Comparison of ENCODE assay signal across 8 cellular contexts in the genomic region with DNA sequence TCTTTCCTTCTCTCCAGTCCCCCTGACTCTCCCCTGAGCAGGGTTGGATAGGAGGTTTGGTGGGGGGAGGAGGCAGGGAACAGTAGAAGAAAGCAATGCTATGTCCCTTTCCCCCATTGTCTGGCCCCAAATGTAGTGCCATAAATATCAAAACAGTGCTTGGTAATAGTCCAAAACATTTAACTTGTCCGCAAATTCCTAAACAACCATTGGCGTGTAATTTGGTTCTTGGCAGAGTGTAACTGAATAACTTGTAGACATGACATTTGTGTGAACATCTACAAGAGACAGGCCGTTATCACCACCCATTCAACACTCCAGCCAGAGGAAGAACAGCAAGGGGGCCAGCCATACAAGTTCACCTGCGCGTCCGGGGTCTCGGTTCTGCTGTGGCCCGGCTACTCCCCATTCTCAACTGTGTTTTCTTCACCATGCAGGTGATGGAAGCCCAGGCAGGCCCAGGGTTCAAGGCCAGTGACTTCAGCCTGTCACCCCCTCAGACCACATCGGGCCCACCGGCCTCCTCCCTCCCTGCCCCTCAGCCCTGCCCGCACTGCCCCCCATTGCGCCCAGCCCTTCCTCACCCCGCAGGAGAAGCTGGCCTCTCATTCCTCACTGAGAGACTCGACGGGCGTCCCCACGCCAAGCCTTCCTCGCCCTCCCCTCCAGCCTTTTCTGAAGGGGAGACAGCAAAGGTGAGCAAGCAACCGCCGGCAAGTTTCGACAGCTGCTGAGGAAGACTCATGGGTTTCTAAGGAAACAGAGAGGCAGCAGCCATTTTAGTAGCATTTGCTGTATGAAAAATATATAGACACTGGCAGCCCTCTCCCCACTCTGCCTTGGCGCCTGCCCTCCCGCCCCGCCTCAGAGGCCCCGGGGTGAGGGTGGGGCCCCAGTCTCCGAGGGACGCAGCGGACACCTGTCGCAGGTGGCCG. TPM values are rescaled to one million over a fixed set of nuclear protein-coding genes. Genes with fewer than 3 reads are reported as not detected.
DNase-seq lines count a peak whose midpoint lies in the region; ATAC-seq, FAIRE-seq and TF ChIP-seq lines count a peak whose summit lies in the region.

No MANE protein-coding gene starts in this region.

- peak; percentile 39 for ATAC-seq in HepG2
- ATAC-seq in GM21528 (IDR thresholded peaks at IDR 0.05; ENCODE audit: low FRiP score, unreplicated experiment) = no peak

- H3K79me2 ChIP-seq in HepG2 (ENCODE audit: insufficient read depth, low read length) = no peaks in the 10 kb centered on the region

- H3K4me3 Mint-ChIP-seq in activated CD4-positive, alpha-beta T cell treated with anti-CD3 and anti-CD28 coated beads, Interleukin-2, amount 10 ng/mL, durations not matched to agents 7 days and 5 days = peak overlapping the region; percentile 37

- in situ Hi-C loops in HepG2 (cut with HindIII; ENCODE audit: extremely low pct_ligation_motif_present, low pct_unique_long_range_greater_than_20kb) = no loop called here
- in situ Hi-C loops in transverse colon (cut with MboI; ENCODE audit: low pct_ligation_motif_present in 1 of 4, low pct_unique_long_range_greater_than_20kb in 1 of 4, low sequenced_read_pairs in 3 of 4) = no loop called here

- H3K9ac ChIP-seq in adipocyte (ENCODE audit: low read length) (no peak overlapping the region), HepG2 (ENCODE audit: insufficient read depth, low read depth, low read length) (no peak overlapping the region)

- BruUV-seq in HepG2 (replicated peaks; lab: Mats Ljungman, UMichigan) = no TSS peak

- peak overlapping the region; percentile 69 for H3K4me2 ChIP-seq in HepG2 (ENCODE audit: low read depth, low read length)

- H3K27ac ChIP-seq in HepG2 (ENCODE audit: extremely low read length, insufficient read depth, low read length) = no peak overlapping the region
- H3K27ac ChIP-seq in transverse colon = no peak overlapping the region

- H3K4me3 ChIP-seq in adipocyte (ENCODE audit: low read length) = peak overlapping the region; percentile 54
- peak overlapping the region; percentile 31 to 70 (median 37); a peak in 3 of 6 replicates for H3K4me3 ChIP-seq in HepG2 (replicated peaks in 1 of 3; ENCODE audit: insufficient read depth in 1 of 3, low read depth in 2 of 3, low read length in 3 of 3)
- H3K4me3 ChIP-seq in transverse colon = peak overlapping the region in 3 of 4 donors; percentile 32 to 45 (median 39)

- TF ChIP-seq EP300 in HepG2 (IDR thresholded peaks at IDR 0.05; ENCODE audit: low read depth in 2 of 2, low read length in 2 of 2) (no peak), HepG2 (CRISPR knock-in tag; IDR thresholded peaks at IDR 0.05; ENCODE audit: borderline replicate concordance) (no peak), transverse colon (IDR thresholded peaks at IDR 0.05; ENCODE audit: low read depth) (no peak)

- no peak for FAIRE-seq in HepG2 (lab: Jason Lieb, UNC)

- H2AFZ ChIP-seq in HepG2 (ENCODE audit: low read length) = no peak overlapping the region

- H3K4me1 Mint-ChIP-seq in activated CD4-positive, alpha-beta T cell treated with anti-CD3 and anti-CD28 coated beads, Interleukin-2, amount 10 ng/mL, durations not matched to agents 7 days and 5 days = peaks cover 6% of the 10 kb centered on the region

- H3K36me3 ChIP-seq in adipocyte (ENCODE audit: control insufficient read depth, insufficient read depth, low read length, severe bottlenecking) (no peaks in the 10 kb centered on the region), HepG2 (replicated peaks in 1 of 2; ENCODE audit: control insufficient read depth in 1 of 2, insufficient read depth in 2 of 2, low read length in 2 of 2) (no peaks in the 10 kb centered on the region), transverse colon (no peaks in the 10 kb centered on the region)

- 47% methylated on average over 22 of the region's 30 CpGs for WGBS in HepG2 (ENCODE audit: low lambda C conversion rate)
- WGBS in transverse colon (ENCODE audit: low coverage in 1 of 2), 2 donors = 34 to 60% methylated on average over 1 to 29 of the region's 30 CpGs

- H3K36me3 Mint-ChIP-seq in activated CD4-positive, alpha-beta T cell treated with anti-CD3 and anti-CD28 coated beads, Interleukin-2, amount 10 ng/mL, durations not matched to agents 7 days and 5 days (ENCODE audit: low read depth) = no peaks in the 10 kb centered on the region

- H4K20me1 ChIP-seq in HepG2 (ENCODE audit: insufficient read depth, low read length) = no peaks in the 10 kb centered on the region

- CTCF ChIA-PET in activated CD4-positive, alpha-beta T cell treated with anti-CD3 and anti-CD28 coated beads, Interleukin-2, amount 10 ng/mL, durations not matched to agents 7 days and 5 days (lab: Charles Lee) = interaction anchor here (1.4 kb wide), 1 partner anchor 149 kb away, joined by 3 read pairs; no protein-coding TSS in a partner anchor
- CTCF ChIA-PET in HepG2 (lab: Yijun Ruan, JAX; ENCODE audit: low intra/inter-chr PET ratio, low total read pairs) = no interaction called here

- intact Hi-C loops in HepG2 (cut with micrococcal nuclease; ENCODE audit: unreplicated experiment) (no loop called here), transverse colon (cut with DNase I; ENCODE audit: low total_unique reads) (no loop called here)

- H3K4me1 ChIP-seq in adipocyte (ENCODE audit: control insufficient read depth, insufficient read depth, low read length) = peaks cover 6% of the 10 kb centered on the region
- peaks cover 8% of the 10 kb centered on the region; the same call in 1 of the 2 replicates for H3K4me1 ChIP-seq in HepG2 (ENCODE audit: insufficient read depth, low read length)
- H3K4me1 ChIP-seq in transverse colon = peaks cover 0 to 14% (median 13%) of the 10 kb centered on the region in 4 donors

- no peak overlapping the region for H3K27ac Mint-ChIP-seq in activated CD4-positive, alpha-beta T cell treated with anti-CD3 and anti-CD28 coated beads, Interleukin-2, amount 10 ng/mL, durations not matched to agents 7 days and 5 days

- peaks cover 13% of the 10 kb centered on the region for H3K27me3 ChIP-seq in adipocyte (replicated peaks; ENCODE audit: control insufficient read depth, insufficient read depth, low read length)
- H3K27me3 ChIP-seq in HepG2 (ENCODE audit: control insufficient read depth in 1 of 2, insufficient read depth in 2 of 2, low read length in 2 of 2) = peaks cover 7 to 45% of the 10 kb centered on the region in 2 experiments; a peak in 4 of 5 replicates
- peaks cover 80% of the 10 kb centered on the region for H3K27me3 ChIP-seq in transverse colon

- TF ChIP-seq POLR2A in HepG2 (IDR thresholded peaks at IDR 0.05; ENCODE audit: insufficient read depth in 1 of 2, low read depth in 2 of 2, low read length in 2 of 2) = no peak
- TF ChIP-seq POLR2A in transverse colon (IDR thresholded peaks at IDR 0.05) = no peak

- H3K9me3 Mint-ChIP-seq in activated CD4-positive, alpha-beta T cell treated with anti-CD3 and anti-CD28 coated beads, Interleukin-2, amount 10 ng/mL, durations not matched to agents 7 days and 5 days = no peaks in the 10 kb centered on the region

- DNase-seq in activated CD4-positive, alpha-beta T cell treated with anti-CD3 and anti-CD28 coated beads, Interleukin-2, amount 10 ng/mL, durations not matched to agents 7 days and 5 days = no peak
- DNase-seq in activated CD4-positive, alpha-beta T cell treated with anti-CD3 and anti-CD28 coated beads, Interleukin-2, amount 50 U/mL, for 4 hours = no peak
- DNase-seq in adipocyte (ENCODE audit: low read depth) (peak; percentile 9), HepG2 (ENCODE audit: low spot score) (no peak), transverse colon (no peak), mucosa of gallbladder (ENCODE audit: low spot score) (no peak), NK-92 (lab: John Stamatoyannopoulos, UW; ENCODE audit: unreplicated experiment) (no peak)

- TF ChIP-seq CTCF in HepG2 (CRISPR knock-in tag; IDR thresholded peaks at IDR 0.05) = no peak
- no peak for TF ChIP-seq CTCF in transverse colon (IDR thresholded peaks at IDR 0.05)

- POLR2A ChIA-PET in activated CD4-positive, alpha-beta T cell treated with anti-CD3 and anti-CD28 coated beads, Interleukin-2, amount 10 ng/mL, durations not matched to agents 7 days and 5 days (lab: Charles Lee) = no interaction called here
- POLR2A ChIA-PET in HepG2 (lab: Yijun Ruan, JAX) = no interaction called here

- H3K9me3 ChIP-seq in adipocyte (ENCODE audit: control insufficient read depth, low read length) (no peaks in the 10 kb centered on the region), HepG2 (ENCODE audit: low read length) (no peaks in the 10 kb centered on the region), transverse colon (no peaks in the 10 kb centered on the region)

- no peak for TF ChIP-seq RAD21 in HepG2 (CRISPR knock-in tag; IDR thresholded peaks at IDR 0.05)

- peaks cover 67% of the 10 kb centered on the region for H3K27me3 Mint-ChIP-seq in activated CD4-positive, alpha-beta T cell treated with anti-CD3 and anti-CD28 coated beads, Interleukin-2, amount 10 ng/mL, durations not matched to agents 7 days and 5 days

RNA-seq across cellular contexts. Expression of gene RAPGEF4, which starts 0.7 kb away (rescaled TPM):
- total RNA-seq in activated CD4-positive, alpha-beta T cell treated with anti-CD3 and anti-CD28 coated beads, Interleukin-2, amount 10 ng/mL, durations not matched to agents 7 days and 5 days = under 1 TPM; 0.62 to 0.77 TPM
- 0.91 TPM in 2 replicates for total RNA-seq in HepG2 (2016; rRNA removed; fragmentation: Illumina TruSeq; extraction: Trizol)
- 0.09 TPM in 1 of 2 replicates, not detected in the other for total RNA-seq in HepG2 (2016; cell fraction: cytosol; rRNA removed; fragmentation: Illumina TruSeq; extraction: Trizol; ENCODE audit: low read depth)
- 0.54 and 0.63 TPM in 2 replicates for total RNA-seq in HepG2 (2016; cell fraction: insoluble cytoplasmic fraction; rRNA removed; fragmentation: Illumina TruSeq; extraction: Trizol)
- total RNA-seq in HepG2 (2016; cell fraction: membrane; rRNA removed; fragmentation: Illumina TruSeq; extraction: Trizol) = 0.24 and 0.53 TPM in 2 replicates
- total RNA-seq in HepG2 (2016; cell fraction: nucleus; rRNA removed; fragmentation: Illumina TruSeq; extraction: Trizol) = 0.53 and 0.56 TPM in 2 replicates
- polyA plus RNA-seq in HepG2 (2011; rRNA removed) = 0.78 and 0.93 TPM in 2 replicates
- 0.19 and 0.24 TPM in 2 replicates for polyA plus RNA-seq in HepG2 (2011; cell fraction: cytosol; rRNA removed)
- 2.5 and 2.8 TPM in 2 replicates for polyA plus RNA-seq in HepG2 (2011; cell fraction: nucleus; rRNA removed)
- polyA plus RNA-seq in HepG2 (2012) = 0.65 and 1.2 TPM in 2 replicates
- polyA plus RNA-seq in HepG2 (2016; cell fraction: cytosol; fragmentation: Illumina TruSeq; extraction: Trizol; ENCODE audit: low read depth) = 0.03 and 0.10 TPM in 2 replicates
- polyA plus RNA-seq in HepG2 (2016; cell fraction: insoluble cytoplasmic fraction; fragmentation: Illumina TruSeq; extraction: Trizol; ENCODE audit: low read depth) = 0.47 and 0.78 TPM in 2 replicates
- polyA plus RNA-seq in HepG2 (2016; cell fraction: membrane; fragmentation: Illumina TruSeq; extraction: Trizol; ENCODE audit: low read depth) = 0.13 and 0.31 TPM in 2 replicates
- 0.53 and 0.68 TPM in 2 replicates for polyA plus RNA-seq in HepG2 (2016; cell fraction: nucleus; fragmentation: Illumina TruSeq; extraction: Trizol; ENCODE audit: insufficient read depth, low read depth)
- 3.3 and 5.8 TPM in 2 replicates for polyA minus RNA-seq in HepG2 (2011; rRNA and poly(A)+ RNA removed; ENCODE audit: low replicate concordance)
- 0.20 and 0.88 TPM in 2 replicates for polyA minus RNA-seq in HepG2 (2011; cell fraction: cytosol; rRNA and poly(A)+ RNA removed)
- 10.7 and 12.4 TPM in 2 replicates for polyA minus RNA-seq in HepG2 (2011; cell fraction: nucleus; rRNA and poly(A)+ RNA removed)
- 10 to 100 TPM in 1 of 4 donors, 1 to 10 TPM in 2, not detected in 1; 1.4 to 12.3 (median 2.2) TPM for total RNA-seq in transverse colon
- total RNA-seq in mucosa of gallbladder = 6.4 TPM
